Comparison of ENCODE assay signal across 14 cellular contexts in genomic region chr2:68824831-68825230, GRCh38. TPM values are rescaled to one million over a fixed set of nuclear protein-coding genes. Genes with fewer than 3 reads are reported as not detected.
DNase-seq lines count a peak whose midpoint lies in the region; ATAC-seq and TF ChIP-seq lines count a peak whose summit lies in the region.
"Had no signal": no experiment of that assay in that cellular context is flagged by ENCODE, and none has a peak within 500 bp of the region (broad histone marks: within the 10 kb centered on the region; RNA-seq: fewer than 3 reads in every experiment).

No MANE protein-coding gene starts in this region.

- DNase-seq in T-helper 1 cell (no peak), LHCN-M2 (ENCODE audit: low read depth) (peak; percentile 45), cardiac fibroblast (ENCODE audit: low read depth in 2 of 2) (peak; percentile 69 to 81), colonic mucosa (no peak), left ventricle myocardium inferior (no peak)
- DNase-seq in natural killer cell treated with Interleukin-12 subunit alpha and Interleukin-12 subunit beta and Interleukin-15 and Interleukin-18, amount 100 ng/mL, for 72 hours (ENCODE audit: low spot score), result no peak
- DNase-seq: activated effector memory CD4-positive, alpha-beta T cell treated with anti-CD3 and anti-CD28 coated beads, Interleukin-2, amount 50 U/mL, for 16 hours; effector CD8-positive, alpha-beta T cell; NCI-H2081; PC-9 had no signal

- H3K4me1 ChIP-seq in colonic mucosa (peaks cover 8% of the 10 kb centered on the region), left ventricle myocardium inferior (peaks cover 21% of the 10 kb centered on the region)

- no peak overlapping the region for H3K9ac ChIP-seq in colonic mucosa (ENCODE audit: low read depth in 2 of 2, low read length in 2 of 2)

- H3K4me3 ChIP-seq in cardiac fibroblast (replicated peaks in 1 of 2; ENCODE audit: low read depth in 2 of 2, low read length in 2 of 2) (no peak overlapping the region), colonic mucosa (no peak overlapping the region), left ventricle myocardium inferior (no peak overlapping the region)
- H3K4me3 ChIP-seq: PC-9, skin epidermis had no signal

- H3K36me3 ChIP-seq in colonic mucosa, result no peaks in the 10 kb centered on the region
- peaks cover 30% of the 10 kb centered on the region for H3K36me3 ChIP-seq in left ventricle myocardium inferior

- TF ChIP-seq CTCF in cardiac fibroblast (IDR thresholded peaks at IDR 0.05; ENCODE audit: low read depth, low read length) (no peak), colonic mucosa (IDR thresholded peaks at IDR 0.05) (no peak), left ventricle myocardium inferior (IDR thresholded peaks at IDR 0.05; ENCODE audit: borderline replicate concordance) (no peak)

- intact Hi-C loops in colonic mucosa (cut with DNase I), result no loop called here
- intact Hi-C loops in left ventricle myocardium inferior (cut with micrococcal nuclease), result no loop called here

- H3K27me3 Mint-ChIP-seq in T-helper 1 cell treated with Interleukin-12 subunit alpha and Interleukin-12 subunit beta and Interleukin-4 antibody, amounts not matched to agents 30 μg/mL and 1 μg/mL, for 36 hours (ENCODE audit: low read depth), result no peaks in the 10 kb centered on the region
- no peaks in the 10 kb centered on the region for H3K27me3 Mint-ChIP-seq in natural killer cell treated with Interleukin-12 subunit alpha and Interleukin-12 subunit beta and Interleukin-15 and Interleukin-18, amount 100 ng/mL, for 72 hours

- H3K27ac ChIP-seq in colonic mucosa, result no peak overlapping the region
- no peak overlapping the region for H3K27ac ChIP-seq in left ventricle myocardium inferior (replicated peaks)
- H3K27ac ChIP-seq: PC-9, skin epidermis had no signal

- H3K9me3 Mint-ChIP-seq in T-helper 1 cell treated with Interleukin-12 subunit alpha and Interleukin-12 subunit beta and Interleukin-4 antibody, amounts not matched to agents 30 μg/mL and 1 μg/mL, for 36 hours, result no peaks in the 10 kb centered on the region
- H3K9me3 Mint-ChIP-seq in natural killer cell treated with Interleukin-12 subunit alpha and Interleukin-12 subunit beta and Interleukin-15 and Interleukin-18, amount 100 ng/mL, for 72 hours, result no peaks in the 10 kb centered on the region

- peaks cover 65% of the 10 kb centered on the region for H3K36me3 Mint-ChIP-seq in T-helper 1 cell treated with Interleukin-12 subunit alpha and Interleukin-12 subunit beta and Interleukin-4 antibody, amounts not matched to agents 30 μg/mL and 1 μg/mL, for 36 hours (ENCODE audit: low read depth)
- H3K36me3 Mint-ChIP-seq in natural killer cell treated with Interleukin-12 subunit alpha and Interleukin-12 subunit beta and Interleukin-15 and Interleukin-18, amount 100 ng/mL, for 72 hours, result peaks cover 60% of the 10 kb centered on the region

- H3K9me3 ChIP-seq in colonic mucosa, result no peaks in the 10 kb centered on the region
- H3K9me3 ChIP-seq in left ventricle myocardium inferior (replicated peaks), result no peaks in the 10 kb centered on the region

- H3K4me3 Mint-ChIP-seq in T-helper 1 cell treated with Interleukin-12 subunit alpha and Interleukin-12 subunit beta and Interleukin-4 antibody, amounts not matched to agents 30 μg/mL and 1 μg/mL, for 36 hours, result no peak overlapping the region
- H3K4me3 Mint-ChIP-seq in natural killer cell treated with Interleukin-12 subunit alpha and Interleukin-12 subunit beta and Interleukin-15 and Interleukin-18, amount 100 ng/mL, for 72 hours, result no peak overlapping the region

- H3K27ac Mint-ChIP-seq in T-helper 1 cell treated with Interleukin-12 subunit alpha and Interleukin-12 subunit beta and Interleukin-4 antibody, amounts not matched to agents 30 μg/mL and 1 μg/mL, for 36 hours, result peak overlapping the region; percentile 44
- peak overlapping the region; percentile 67 to 80 for H3K27ac Mint-ChIP-seq in natural killer cell treated with Interleukin-12 subunit alpha and Interleukin-12 subunit beta and Interleukin-15 and Interleukin-18, amount 100 ng/mL, for 72 hours

- no peaks in the 10 kb centered on the region for H3K27me3 ChIP-seq in colonic mucosa
- no peaks in the 10 kb centered on the region for H3K27me3 ChIP-seq in left ventricle myocardium inferior (ENCODE audit: low read depth)

- H3K4me1 Mint-ChIP-seq in T-helper 1 cell treated with Interleukin-12 subunit alpha and Interleukin-12 subunit beta and Interleukin-4 antibody, amounts not matched to agents 30 μg/mL and 1 μg/mL, for 36 hours (ENCODE audit: low read depth), result peaks cover 38% of the 10 kb centered on the region
- peaks cover 56 to 61% of the 10 kb centered on the region in 2 donors for H3K4me1 Mint-ChIP-seq in natural killer cell treated with Interleukin-12 subunit alpha and Interleukin-12 subunit beta and Interleukin-15 and Interleukin-18, amount 100 ng/mL, for 72 hours (ENCODE audit: low read depth in 2 of 2)

- ATAC-seq in natural killer cell treated with Interleukin-12 subunit alpha and Interleukin-12 subunit beta and Interleukin-15 and Interleukin-18, amount 100 ng/mL, for 72 hours, result no peak
- no peak for ATAC-seq in GM19455 (IDR thresholded peaks at IDR 0.05; ENCODE audit: unreplicated experiment)
- ATAC-seq: HepG2 had no signal

RNA-seq across cellular contexts. Expression of gene BMP10, which starts 46.4 kb away (rescaled TPM):
- total RNA-seq in LHCN-M2 (2014; rRNA removed), result not detected in 2 replicates
- not detected for polyA plus RNA-seq in LHCN-M2 (2012)
- not detected for total RNA-seq in natural killer cell treated with Interleukin-12 subunit alpha and Interleukin-12 subunit beta and Interleukin-15 and Interleukin-18, amount 100 ng/mL, for 72 hours
- not detected for total RNA-seq in colonic mucosa
- total RNA-seq in left ventricle myocardium inferior, result 0.19 TPM
- total RNA-seq: HepG2, PC-9 had no signal
- polyA plus RNA-seq: HepG2 had no signal

Comparison
In these comparisons a context has a peak if more than half of its experiments do, and no peak if none do; other contexts are left out.
1. DNase-seq: peak in LHCN-M2 (single experiment) and cardiac fibroblast (2 of 2); none in T-helper 1 cell (0 of 5), natural killer cell treated with Interleukin-12 subunit alpha and Interleukin-12 subunit beta and Interleukin-15 and Interleukin-18, amount 100 ng/mL, for 72 hours (single experiment), colonic mucosa (single experiment) and left ventricle myocardium inferior (single experiment).